In the genomic region with DNA sequence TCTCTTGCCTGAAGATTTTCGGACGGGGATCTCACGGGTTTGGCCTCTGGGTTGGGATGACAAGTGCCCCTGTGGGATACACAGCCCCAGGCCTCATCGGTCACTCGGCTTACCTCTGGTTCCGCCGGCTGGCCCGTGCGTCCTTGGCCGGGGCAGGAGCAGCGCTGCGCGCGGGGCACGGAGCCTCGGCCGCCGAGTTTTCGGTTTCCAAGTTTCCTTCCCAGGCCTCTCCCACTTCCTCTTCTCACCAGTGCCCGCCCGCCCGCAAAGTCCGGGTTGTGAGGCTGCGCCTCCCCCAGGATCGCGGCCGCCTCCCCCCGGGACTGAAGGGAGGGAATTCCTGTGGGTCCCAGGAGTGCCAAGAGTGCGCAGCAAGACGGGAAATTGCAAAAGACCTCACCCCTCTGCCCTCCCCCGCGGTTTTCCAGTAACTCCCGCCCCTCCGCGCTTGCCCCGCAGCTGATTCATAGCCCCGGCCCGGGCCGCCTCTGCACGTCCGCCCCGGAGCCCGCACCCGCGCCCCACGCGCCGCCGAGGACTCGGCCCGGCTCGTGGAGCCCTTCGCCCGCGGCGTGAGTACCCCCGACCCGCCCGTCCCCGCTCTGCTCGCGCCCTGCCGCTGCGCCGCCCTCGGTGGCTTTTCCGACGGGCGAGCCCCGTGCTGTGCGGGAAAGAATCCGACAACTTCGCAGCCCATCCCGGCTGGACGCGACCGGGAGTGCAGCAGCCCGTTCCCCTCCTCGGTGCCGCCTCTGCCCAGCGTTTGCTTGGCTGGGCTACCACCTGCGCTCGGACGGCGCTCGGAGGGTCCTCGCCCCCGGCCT, we compare ENCODE assay signal across 8 cellular contexts. TPM values are rescaled to one million over a fixed set of nuclear protein-coding genes. Genes with fewer than 3 reads are reported as not detected.
DNase-seq lines count a peak whose midpoint lies in the region; ATAC-seq and TF ChIP-seq lines count a peak whose summit lies in the region.

OSMR (plus strand) TSS at position 458 of the 824 bp plus-strand sequence. CDS start 23,033 bp downstream, outside the sequence.

- POLR2A ChIA-PET in AG04450 (lab: Yijun Ruan, JAX) (interaction anchor here (0.5 to 1.4 kb wide), 3 partner anchors 26 to 94 kb away, joined by 4 to 10 read pairs (median 7); no protein-coding TSS in a partner anchor), HEK293 (lab: Yijun Ruan, JAX) (no interaction called here)

- no peak within 1 kb of the TSS for H3K27ac Mint-ChIP-seq in natural killer cell

- TF ChIP-seq EP300 in upper lobe of left lung (IDR thresholded peaks at IDR 0.05), result peak; percentile 88 to 98 (median 94)

- no peak for TF ChIP-seq CTCF in AG04450 (IDR thresholded peaks at IDR 0.05; ENCODE audit: low read depth, low read length)
- 0 out of 2 replicates have a peak, but pooled peaks have one; percentile 12 for TF ChIP-seq CTCF in HEK293 (tag by site-specific recombination; IDR thresholded peaks at IDR 0.05)
- peak; percentile 19 for TF ChIP-seq CTCF in foreskin keratinocyte (conservative IDR thresholded peaks at IDR 0.05)
- TF ChIP-seq CTCF in natural killer cell (IDR thresholded peaks at IDR 0.05), result no peak
- peak in 3 of 6 experiments; percentile 26 to 49 (median 44) for TF ChIP-seq CTCF in upper lobe of left lung (IDR thresholded peaks at IDR 0.05)

- H3K27ac ChIP-seq in AG04450 (ENCODE audit: low read depth, low read length), result peak within 1 kb of the TSS; percentile 92
- H3K27ac ChIP-seq in HEK293 (ENCODE audit: extremely low read depth, low read depth, low read length), result peak within 1 kb of the TSS; percentile 61; the same call in 1 of the 2 replicates
- H3K27ac ChIP-seq in foreskin keratinocyte, result peak within 1 kb of the TSS; percentile 94
- H3K27ac ChIP-seq in upper lobe of left lung, result peak within 1 kb of the TSS; percentile 93 to 99 (median 96)

- H3K4me3 Mint-ChIP-seq in natural killer cell, result peak within 1 kb of the TSS; percentile 67

- H3K27me3 ChIP-seq in AG04450 (ENCODE audit: control insufficient read depth, insufficient read depth, low read length) (no peaks in the 10 kb centered on the region), foreskin keratinocyte (no peaks in the 10 kb centered on the region), upper lobe of left lung (peaks cover 0 to 2% (median 0%) of the 10 kb centered on the region in 4 donors)

- no peaks in the 10 kb centered on the region for H3K9me3 Mint-ChIP-seq in natural killer cell

- no peaks in the 10 kb centered on the region for H3K36me3 Mint-ChIP-seq in natural killer cell

- CTCF ChIA-PET in AG04450 (lab: Charles Lee), result no interaction called here
- CTCF ChIA-PET in HEK293 (lab: Yijun Ruan, JAX), result interaction anchor here (0.6 to 3.6 kb wide), 3 partner anchors 13 to 463 kb away, joined by 3 to 21 read pairs (median 14); no protein-coding TSS in a partner anchor

- H3K4me3 ChIP-seq in AG04450 (ENCODE audit: low read depth, low read length) (peak within 1 kb of the TSS; percentile 89), HEK293 (ENCODE audit: low read depth, low read length) (peak within 1 kb of the TSS; percentile 73), upper lobe of left lung (peak within 1 kb of the TSS; percentile 72 to 90 (median 79))

- WGBS in upper lobe of left lung, 2 donors, result 2 to 20% methylated on average over 2 to 21 of the region's 88 CpGs

- intact Hi-C loops in natural killer cell (cut with micrococcal nuclease), result no loop called here

- DNase-seq in AG04450 (ENCODE audit: low read depth, low spot score) (peak; percentile 97), foreskin keratinocyte (peak; percentile 91 to 94), natural killer cell (no peak), upper lobe of left lung (peak; percentile 92 to 96), NCI-H1930 (lab: John Stamatoyannopoulos, UW) (no peak)
- peak; percentile 43 to 53 for DNase-seq in activated T-cell treated with anti-CD3 and anti-CD28 coated beads, Interleukin-2, amount 50 U/mL, for 48 hours

- ATAC-seq in foreskin keratinocyte (peak; percentile 90), natural killer cell (no peak), upper lobe of left lung (ENCODE audit: low FRiP score in 2 of 2) (peak; percentile 93 to 98), GM21367 (IDR thresholded peaks at IDR 0.05; ENCODE audit: unreplicated experiment) (no peak)

- peak; percentile 24 to 84 (median 67) for TF ChIP-seq POLR2A in upper lobe of left lung (IDR thresholded peaks at IDR 0.05)

- H3K4me1 ChIP-seq in HEK293 (ENCODE audit: control insufficient read depth, insufficient read depth, low read length) (peaks cover 5% of the 10 kb centered on the region; the same call in 1 of the 2 replicates), foreskin keratinocyte (peaks cover 14% of the 10 kb centered on the region), upper lobe of left lung (peaks cover 13 to 32% (median 16%) of the 10 kb centered on the region in 4 donors)

- H3K36me3 ChIP-seq in HEK293 (ENCODE audit: control insufficient read depth in 2 of 2, insufficient read depth in 1 of 2, low read length in 2 of 2) (no peaks in the 10 kb centered on the region), upper lobe of left lung (peaks cover 0 to 3% (median 0%) of the 10 kb centered on the region in 4 donors)

- H3K9me3 ChIP-seq in AG04450 (ENCODE audit: control insufficient read depth, insufficient read depth, low read length), result no peaks in the 10 kb centered on the region
- H3K9me3 ChIP-seq in HEK293 (ENCODE audit: control insufficient read depth, insufficient read depth, low read depth, low read length), result no peaks in the 10 kb centered on the region
- H3K9me3 ChIP-seq in upper lobe of left lung, result no peaks in the 10 kb centered on the region

- peaks cover 47 to 62% of the 10 kb centered on the region in 2 donors for H3K27me3 Mint-ChIP-seq in natural killer cell (ENCODE audit: low read depth in 2 of 2)

- peaks cover 0 to 11% of the 10 kb centered on the region in 2 donors for H3K4me1 Mint-ChIP-seq in natural killer cell

TF ChIP-seq in HEK293, 187 proteins besides CTCF, POLR2A, EP300 and RAD21 (continues in another document):
- TF ChIP-seq ZFP3 (tag by site-specific recombination; IDR thresholded peaks at IDR 0.05; ENCODE audit: low read depth), result no peak
- TF ChIP-seq, protein P1, sequence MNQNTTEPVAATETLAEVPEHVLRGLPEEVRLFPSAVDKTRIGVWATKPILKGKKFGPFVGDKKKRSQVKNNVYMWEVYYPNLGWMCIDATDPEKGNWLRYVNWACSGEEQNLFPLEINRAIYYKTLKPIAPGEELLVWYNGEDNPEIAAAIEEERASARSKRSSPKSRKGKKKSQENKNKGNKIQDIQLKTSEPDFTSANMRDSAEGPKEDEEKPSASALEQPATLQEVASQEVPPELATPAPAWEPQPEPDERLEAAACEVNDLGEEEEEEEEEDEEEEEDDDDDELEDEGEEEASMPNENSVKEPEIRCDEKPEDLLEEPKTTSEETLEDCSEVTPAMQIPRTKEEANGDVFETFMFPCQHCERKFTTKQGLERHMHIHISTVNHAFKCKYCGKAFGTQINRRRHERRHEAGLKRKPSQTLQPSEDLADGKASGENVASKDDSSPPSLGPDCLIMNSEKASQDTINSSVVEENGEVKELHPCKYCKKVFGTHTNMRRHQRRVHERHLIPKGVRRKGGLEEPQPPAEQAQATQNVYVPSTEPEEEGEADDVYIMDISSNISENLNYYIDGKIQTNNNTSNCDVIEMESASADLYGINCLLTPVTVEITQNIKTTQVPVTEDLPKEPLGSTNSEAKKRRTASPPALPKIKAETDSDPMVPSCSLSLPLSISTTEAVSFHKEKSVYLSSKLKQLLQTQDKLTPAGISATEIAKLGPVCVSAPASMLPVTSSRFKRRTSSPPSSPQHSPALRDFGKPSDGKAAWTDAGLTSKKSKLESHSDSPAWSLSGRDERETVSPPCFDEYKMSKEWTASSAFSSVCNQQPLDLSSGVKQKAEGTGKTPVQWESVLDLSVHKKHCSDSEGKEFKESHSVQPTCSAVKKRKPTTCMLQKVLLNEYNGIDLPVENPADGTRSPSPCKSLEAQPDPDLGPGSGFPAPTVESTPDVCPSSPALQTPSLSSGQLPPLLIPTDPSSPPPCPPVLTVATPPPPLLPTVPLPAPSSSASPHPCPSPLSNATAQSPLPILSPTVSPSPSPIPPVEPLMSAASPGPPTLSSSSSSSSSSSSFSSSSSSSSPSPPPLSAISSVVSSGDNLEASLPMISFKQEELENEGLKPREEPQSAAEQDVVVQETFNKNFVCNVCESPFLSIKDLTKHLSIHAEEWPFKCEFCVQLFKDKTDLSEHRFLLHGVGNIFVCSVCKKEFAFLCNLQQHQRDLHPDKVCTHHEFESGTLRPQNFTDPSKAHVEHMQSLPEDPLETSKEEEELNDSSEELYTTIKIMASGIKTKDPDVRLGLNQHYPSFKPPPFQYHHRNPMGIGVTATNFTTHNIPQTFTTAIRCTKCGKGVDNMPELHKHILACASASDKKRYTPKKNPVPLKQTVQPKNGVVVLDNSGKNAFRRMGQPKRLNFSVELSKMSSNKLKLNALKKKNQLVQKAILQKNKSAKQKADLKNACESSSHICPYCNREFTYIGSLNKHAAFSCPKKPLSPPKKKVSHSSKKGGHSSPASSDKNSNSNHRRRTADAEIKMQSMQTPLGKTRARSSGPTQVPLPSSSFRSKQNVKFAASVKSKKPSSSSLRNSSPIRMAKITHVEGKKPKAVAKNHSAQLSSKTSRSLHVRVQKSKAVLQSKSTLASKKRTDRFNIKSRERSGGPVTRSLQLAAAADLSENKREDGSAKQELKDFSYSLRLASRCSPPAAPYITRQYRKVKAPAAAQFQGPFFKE (tag by site-specific recombination; IDR thresholded peaks at IDR 0.05; ENCODE audit: borderline replicate concordance), result no peak
- TF ChIP-seq ATF2 (tag by site-specific recombination; IDR thresholded peaks at IDR 0.05; ENCODE audit: low read depth), result no peak
- TF ChIP-seq ZNF174 (tag by site-specific recombination; IDR thresholded peaks at IDR 0.05), result no peak

RNA-seq across cellular contexts. Expression of gene OSMR, which starts in this region (rescaled TPM):
- polyA plus RNA-seq in AG04450 (2011; rRNA removed) (100 and 102 TPM in 2 replicates), foreskin keratinocyte (9.2 and 11.5 TPM in 2 replicates)
- polyA minus RNA-seq in AG04450 (2011; rRNA and poly(A)+ RNA removed), result 85.9 and 108 TPM in 2 replicates
- total RNA-seq in foreskin keratinocyte (28.0 and 31.5 TPM in 2 replicates), natural killer cell (not detected), upper lobe of left lung (100 to 1,000 TPM in 2 of 6 donors, 10 to 100 TPM in 4; 52.9 to 123 (median 72.2) TPM)

Comparison
In these comparisons a context has a peak if more than half of its experiments do, and no peak if none do; other contexts are left out.
1. RNA of gene OSMR (total RNA-seq): 52.9 to 123 TPM in upper lobe of left lung and 28.0 to 31.5 TPM in foreskin keratinocyte; not detected in natural killer cell; every median in the first group is over 10 times any median in the second.
2. DNase-seq: peak in AG04450 (single experiment), activated T-cell treated with anti-CD3 and anti-CD28 coated beads, Interleukin-2, amount 50 U/mL, for 48 hours (2 of 2), foreskin keratinocyte (2 of 2) and upper lobe of left lung (2 of 2); none in natural killer cell (single experiment) and NCI-H1930 (0 of 2).
3. CTCF ChIP-seq: peak in HEK293 (single experiment) and foreskin keratinocyte (single experiment); none in AG04450 (single experiment) and natural killer cell (single experiment).
4. ATAC-seq: peak in foreskin keratinocyte (single experiment) and upper lobe of left lung (2 of 2); none in natural killer cell (0 of 3) and GM21367 (single experiment).
5. Peak in every context shown above with its lines, with median percentiles within 50 percentile points of each other: H3K27ac ChIP-seq and H3K4me3 ChIP-seq.